In genomic region chr9:96217756-96218693, GRCh38 we compare ENCODE assay signal across 8 cellular contexts.
DNase-seq lines count a peak whose midpoint lies in the region; ATAC-seq and TF ChIP-seq lines count a peak whose summit lies in the region.

No MANE protein-coding gene starts in this region.

- H3K36me3 Mint-ChIP-seq in activated naive CD8-positive, alpha-beta T cell = no peaks in the 10 kb centered on the region
- no peaks in the 10 kb centered on the region for H3K36me3 Mint-ChIP-seq in osteocyte (ENCODE audit: unreplicated experiment)

- H3K27me3 Mint-ChIP-seq in activated naive CD8-positive, alpha-beta T cell = peaks cover 14% of the 10 kb centered on the region
- peaks cover 25% of the 10 kb centered on the region for H3K27me3 Mint-ChIP-seq in osteocyte (ENCODE audit: unreplicated experiment)

- no peaks in the 10 kb centered on the region for H3K9me3 ChIP-seq in thoracic aorta

- DNase-seq in COR-L47 (lab: John Stamatoyannopoulos, UW) (peak; percentile 24), LNCaP clone FGC (ENCODE audit: low read depth) (no peak), SKM-1 (lab: John Stamatoyannopoulos, UW; ENCODE audit: unreplicated experiment) (peak; percentile 26), Right ventricle myocardium inferior (ENCODE audit: missing footprints) (peak; percentile 90), osteocyte (ENCODE audit: extremely low spot score, unreplicated experiment) (peak; percentile 92), thoracic aorta (ENCODE audit: low spot score) (peak; percentile 7)

- H3K27ac Mint-ChIP-seq in activated naive CD8-positive, alpha-beta T cell = no peak overlapping the region
- no peak overlapping the region for H3K27ac Mint-ChIP-seq in osteocyte (ENCODE audit: unreplicated experiment)

- intact Hi-C loops in Right ventricle myocardium inferior (cut with DNase I) = loop anchor here (2.0 to 10.0 kb wide), 5 partner anchors 99 to 1533 kb away; partner anchors contain the start of gene ERCC6L2

- H3K4me3 ChIP-seq in LNCaP clone FGC (ENCODE audit: low read depth, low read length) (no peak overlapping the region), thoracic aorta (peak overlapping the region; percentile 64)

- peak overlapping the region in 1 of 2 donors; percentile 39 for H3K27ac ChIP-seq in thoracic aorta

- peaks cover 8 to 27% of the 10 kb centered on the region in 2 donors for H3K4me1 ChIP-seq in thoracic aorta (ENCODE audit: control insufficient read depth in 1 of 2, low read depth in 2 of 2)

- peak; percentile 97 for TF ChIP-seq CTCF in LNCaP clone FGC (IDR thresholded peaks at IDR 0.05; ENCODE audit: control insufficient read depth, extremely low read depth, insufficient read depth)
- TF ChIP-seq CTCF in osteocyte (IDR thresholded peaks at IDR 0.05) = peak; percentile 100
- peak; percentile 99 for TF ChIP-seq CTCF in thoracic aorta (IDR thresholded peaks at IDR 0.05)

- ATAC-seq in GM21528 (IDR thresholded peaks at IDR 0.05; ENCODE audit: low FRiP score, unreplicated experiment) = peak; percentile 68
- ATAC-seq in Right ventricle myocardium inferior = peak; percentile 95
- peak; percentile 68 for ATAC-seq in thoracic aorta (ENCODE audit: insufficient number of reproducible peaks, low FRiP score, low read depth)

- H3K9me3 Mint-ChIP-seq in activated naive CD8-positive, alpha-beta T cell (ENCODE audit: low read depth) = no peaks in the 10 kb centered on the region
- H3K9me3 Mint-ChIP-seq in osteocyte (ENCODE audit: unreplicated experiment) = no peaks in the 10 kb centered on the region

- no peaks in the 10 kb centered on the region for H3K27me3 ChIP-seq in thoracic aorta (replicated peaks; ENCODE audit: insufficient read depth)

- H3K36me3 ChIP-seq in thoracic aorta = no peaks in the 10 kb centered on the region

- H3K4me3 Mint-ChIP-seq in activated naive CD8-positive, alpha-beta T cell = peak overlapping the region; percentile 81
- peak overlapping the region; percentile 68 for H3K4me3 Mint-ChIP-seq in osteocyte (ENCODE audit: unreplicated experiment)

- H3K4me1 Mint-ChIP-seq in activated naive CD8-positive, alpha-beta T cell (ENCODE audit: low read depth) = peaks cover 12% of the 10 kb centered on the region
- peaks cover 13% of the 10 kb centered on the region for H3K4me1 Mint-ChIP-seq in osteocyte (ENCODE audit: unreplicated experiment)
